ENCODE assay signal across 16 cellular contexts in genomic region chr13:79904581-79904980, GRCh38.
"Had no signal": no experiment of that assay in that cellular context is flagged by ENCODE, and none has a peak within 500 bp of the region (broad histone marks: within the 10 kb centered on the region; RNA-seq: fewer than 3 reads in every experiment).

No MANE protein-coding gene starts in this region.

- H3K9me3 ChIP-seq: adrenal gland, esophagus squamous epithelium, neutrophil, sigmoid colon, tibial nerve had no signal

- H3K4me3 ChIP-seq: adrenal gland, esophagus squamous epithelium, sigmoid colon, tibial nerve had no signal

- DNase-seq: activated CD4-positive, alpha-beta memory T cell treated with anti-CD3 and anti-CD28 coated beads for 36 hours; activated gamma-delta T cell treated with Interleukin-2 at 50 U/mL for 16 hours; activated T-cell treated with anti-CD3 and anti-CD28 coated beads for 4 hours; adrenal gland; effector CD4-positive, alpha-beta T cell; esophagus squamous epithelium; foreskin keratinocyte; head of caudate nucleus; mesendoderm; naive thymus-derived CD8-positive, alpha-beta T cell; sigmoid colon; stimulated activated naive CD4-positive, alpha-beta T cell treated with Interleukin-2 at 50 U/mL for 16 hours; T-helper 2 cell; WERI-Rb-1 had no signal

- H3K36me3 ChIP-seq: adrenal gland, esophagus squamous epithelium, neutrophil, sigmoid colon, tibial nerve, WERI-Rb-1 had no signal

- H3K27me3 ChIP-seq: adrenal gland, esophagus squamous epithelium, foreskin keratinocyte, neutrophil, sigmoid colon, tibial nerve had no signal

- H3K4me1 ChIP-seq: adrenal gland, esophagus squamous epithelium, foreskin keratinocyte, sigmoid colon had no signal

- H3K27ac ChIP-seq: adrenal gland, esophagus squamous epithelium, foreskin keratinocyte, neutrophil, sigmoid colon, tibial nerve, WERI-Rb-1 had no signal
